Comparison of ENCODE assay signal across 10 cellular contexts in genomic region chr3:119675188-119675874, GRCh38. TPM values are rescaled to one million over a fixed set of nuclear protein-coding genes. Genes with fewer than 3 reads are reported as not detected.
DNase-seq lines count a peak whose midpoint lies in the region; ATAC-seq and TF ChIP-seq lines count a peak whose summit lies in the region.
"Had no signal": no experiment of that assay in that cellular context is flagged by ENCODE, and none has a peak within 500 bp of the region (broad histone marks: within the 10 kb centered on the region; RNA-seq: fewer than 3 reads in every experiment).

No MANE protein-coding gene starts in this region.

- peaks cover 39% of the 10 kb centered on the region for H3K4me1 Mint-ChIP-seq in activated CD8-positive, alpha-beta T cell treated with anti-CD3 and anti-CD28 coated beads, Interleukin-2, amount 10 ng/mL, durations not matched to agents 7 days and 5 days (ENCODE audit: low read depth)

- peak overlapping the region; percentile 89 to 98 (median 96) for H3K27ac ChIP-seq in heart right ventricle
- peak overlapping the region; percentile 93 for H3K27ac ChIP-seq in lower lobe of right lung
- H3K27ac ChIP-seq in transverse colon, result peak overlapping the region in 3 of 4 donors; percentile 92 to 96 (median 93)

- H3K4me1 ChIP-seq in heart right ventricle (peaks cover 3 to 51% (median 37%) of the 10 kb centered on the region in 9 donors), lower lobe of right lung (peaks cover 24% of the 10 kb centered on the region), transverse colon (peaks cover 0 to 19% (median 10%) of the 10 kb centered on the region in 4 donors)

- no peaks in the 10 kb centered on the region for H3K9me3 Mint-ChIP-seq in activated CD8-positive, alpha-beta T cell treated with anti-CD3 and anti-CD28 coated beads, Interleukin-2, amount 10 ng/mL, durations not matched to agents 7 days and 5 days (ENCODE audit: insufficient read depth)

- TF ChIP-seq EP300 in transverse colon (IDR thresholded peaks at IDR 0.05; ENCODE audit: low read depth), result no peak

- 50 to 68% methylated on average over 5 of the region's 5 CpGs for WGBS in heart right ventricle, 2 donors
- WGBS in transverse colon (ENCODE audit: low coverage in 1 of 2), 2 donors, result 70 to 71% methylated on average over 5 of the region's 5 CpGs

- TF ChIP-seq CTCF in heart right ventricle (IDR thresholded peaks at IDR 0.05) (no peak), lower lobe of right lung (IDR thresholded peaks at IDR 0.05) (no peak), transverse colon (IDR thresholded peaks at IDR 0.05) (no peak)

- H3K36me3 Mint-ChIP-seq in activated CD8-positive, alpha-beta T cell treated with anti-CD3 and anti-CD28 coated beads, Interleukin-2, amount 10 ng/mL, durations not matched to agents 7 days and 5 days (ENCODE audit: low read depth), result peaks cover 52% of the 10 kb centered on the region

- H3K36me3 ChIP-seq in heart right ventricle, result peaks cover 0 to 50% (median 17%) of the 10 kb centered on the region in 9 donors
- H3K36me3 ChIP-seq in lower lobe of right lung, result peaks cover 46% of the 10 kb centered on the region
- peaks cover 0 to 31% (median 0%) of the 10 kb centered on the region in 4 donors for H3K36me3 ChIP-seq in transverse colon

- intact Hi-C loops in heart right ventricle (cut with DNase I), result loop anchor here in 7 of 10 donors (2.0 to 10.0 kb wide), 11 partner anchors 78 to 401 kb away; partner anchors contain the start of genes PLA1A (in 2 of the 7), ADPRH (in 1 of the 7) and TIMMDC1 (in 1 of the 7)
- intact Hi-C loops in Right ventricle myocardium superior (cut with DNase I), result loop anchor here (5.0 kb wide), 2 partner anchors 78 to 398 kb away; partner anchors contain the start of gene PLA1A
- intact Hi-C loops in lower lobe of right lung (cut with DNase I), result no loop called here
- intact Hi-C loops in transverse colon (cut with DNase I; ENCODE audit: low total_unique reads), result no loop called here

- in situ Hi-C loops in transverse colon (cut with MboI; ENCODE audit: low pct_ligation_motif_present in 1 of 4, low pct_unique_long_range_greater_than_20kb in 1 of 4, low sequenced_read_pairs in 3 of 4), result loop anchor here in 3 of 4 donors (25.0 kb wide), 3 partner anchors 163 to 388 kb away; partner anchors contain the start of genes ARHGAP31 (in 1 of the 3) and TIMMDC1 (in 1 of the 3)

- POLR2A ChIA-PET in activated CD8-positive, alpha-beta T cell treated with anti-CD3 and anti-CD28 coated beads, Interleukin-2, amount 10 ng/mL, durations not matched to agents 7 days and 5 days (lab: Charles Lee), result interaction anchor here (1.2 to 3.0 kb wide), 4 partner anchors 116 to 212 kb away, joined by 3 to 20 read pairs (median 12); partner anchors contain the start of genes CD80, TIMMDC1 and TMEM39A

- no peak for TF ChIP-seq POLR2A in transverse colon (IDR thresholded peaks at IDR 0.05)

- DNase-seq in heart right ventricle (no peak), Right ventricle myocardium superior (no peak), lower lobe of right lung (no peak), transverse colon (no peak), DMS114 treated with DMSO at 0.1 percent for 48 hours (lab: John Stamatoyannopoulos, UW; ENCODE audit: unreplicated experiment) (no peak), EL (no peak)
- DNase-seq in activated CD8-positive, alpha-beta T cell treated with anti-CD3 and anti-CD28 coated beads, Interleukin-2, amount 10 ng/mL, durations not matched to agents 7 days and 5 days, result no peak
- DNase-seq: MG63, mucosa of descending colon had no signal

- CTCF ChIA-PET in activated CD8-positive, alpha-beta T cell treated with anti-CD3 and anti-CD28 coated beads, Interleukin-2, amount 10 ng/mL, durations not matched to agents 7 days and 5 days (lab: Charles Lee), result interaction anchor here (0.6 to 3.3 kb wide), 8 partner anchors 10 to 570 kb away, joined by 3 to 17 read pairs (median 4); partner anchors contain the start of gene TMEM39A

- ATAC-seq in heart right ventricle (no peak), Right ventricle myocardium superior (ENCODE audit: poor library complexity) (no peak), lower lobe of right lung (no peak), GM21360 (IDR thresholded peaks at IDR 0.05; ENCODE audit: unreplicated experiment) (no peak)
- no peak for ATAC-seq in activated CD8-positive, alpha-beta T cell treated with anti-CD3 and anti-CD28 coated beads, Interleukin-2, amount 10 ng/mL, durations not matched to agents 7 days and 5 days
- ATAC-seq: mucosa of descending colon had no signal

- H3K4me3 ChIP-seq in heart right ventricle, result peak overlapping the region in 7 of 10 donors; percentile 55 to 81 (median 72)
- H3K4me3 ChIP-seq in lower lobe of right lung, result peak overlapping the region; percentile 65
- H3K4me3 ChIP-seq in transverse colon, result no peak overlapping the region
- H3K4me3 ChIP-seq: mucosa of descending colon had no signal

- H3K4me3 Mint-ChIP-seq in activated CD8-positive, alpha-beta T cell treated with anti-CD3 and anti-CD28 coated beads, Interleukin-2, amount 10 ng/mL, durations not matched to agents 7 days and 5 days, result peak overlapping the region; percentile 96

- no peaks in the 10 kb centered on the region for H3K27me3 Mint-ChIP-seq in activated CD8-positive, alpha-beta T cell treated with anti-CD3 and anti-CD28 coated beads, Interleukin-2, amount 10 ng/mL, durations not matched to agents 7 days and 5 days (ENCODE audit: low read depth)

- H3K27ac Mint-ChIP-seq in activated CD8-positive, alpha-beta T cell treated with anti-CD3 and anti-CD28 coated beads, Interleukin-2, amount 10 ng/mL, durations not matched to agents 7 days and 5 days, result peak overlapping the region; percentile 1

- H3K27me3 ChIP-seq in heart right ventricle (no peaks in the 10 kb centered on the region), lower lobe of right lung (ENCODE audit: low read depth) (no peaks in the 10 kb centered on the region), transverse colon (no peaks in the 10 kb centered on the region)
- H3K27me3 ChIP-seq: MG63 had no signal

- H3K9me3 ChIP-seq in heart right ventricle (no peaks in the 10 kb centered on the region), lower lobe of right lung (no peaks in the 10 kb centered on the region), transverse colon (no peaks in the 10 kb centered on the region)
- H3K9me3 ChIP-seq: MG63, mucosa of descending colon had no signal

RNA-seq across cellular contexts. Expression of gene COX17, which starts 1.9 kb away (rescaled TPM):
- total RNA-seq in heart right ventricle (100 to 1,000 TPM in 6 of 10 donors, 10 to 100 TPM in 4; 76.2 to 175 (median 107) TPM), Right ventricle myocardium superior (168 TPM), lower lobe of right lung (54.4 TPM), transverse colon (10 to 100 TPM in 2 of 4 donors, 1 to 10 TPM in 2; 2.2 to 49.2 (median 24.2) TPM)
- 100 to 1,000 TPM; 228 to 733 TPM for polyA plus RNA-seq in heart right ventricle
- 10 to 100 TPM; 62.0 to 71.5 TPM for total RNA-seq in activated CD8-positive, alpha-beta T cell treated with anti-CD3 and anti-CD28 coated beads, Interleukin-2, amount 10 ng/mL, durations not matched to agents 7 days and 5 days

RNA-seq across cellular contexts. Expression of gene POPDC2, which starts 14.9 kb away (rescaled TPM):
- total RNA-seq in heart right ventricle (100 to 1,000 TPM; 598 to 928 (median 732) TPM), Right ventricle myocardium superior (538 TPM), lower lobe of right lung (1.5 TPM), transverse colon (10 to 100 TPM; 15.0 to 17.7 (median 15.6) TPM)
- 100 to 1,000 TPM; 351 to 805 TPM for polyA plus RNA-seq in heart right ventricle
- total RNA-seq in activated CD8-positive, alpha-beta T cell treated with anti-CD3 and anti-CD28 coated beads, Interleukin-2, amount 10 ng/mL, durations not matched to agents 7 days and 5 days, result 1 to 10 TPM; 3.3 to 4.8 TPM

RNA-seq across cellular contexts. Expression of gene CFAP91, which starts 27.5 kb away (rescaled TPM):
- total RNA-seq in heart right ventricle (under 1 TPM; 0.19 to 0.92 (median 0.49) TPM), Right ventricle myocardium superior (0.75 TPM), lower lobe of right lung (9.0 TPM), transverse colon (1 to 10 TPM in 2 of 4 donors, not detected in 2; 1.4 to 5.4 TPM)
- 1 to 10 TPM in 1 of 2 donors, under 1 TPM in 1; 0.25 to 1.6 TPM for polyA plus RNA-seq in heart right ventricle
- total RNA-seq in activated CD8-positive, alpha-beta T cell treated with anti-CD3 and anti-CD28 coated beads, Interleukin-2, amount 10 ng/mL, durations not matched to agents 7 days and 5 days, result not detected

Comparison
In these comparisons a context has a peak if more than half of its experiments do, and no peak if none do; other contexts are left out.
1. H3K4me3 ChIP-seq: peak in heart right ventricle (7 of 10) and lower lobe of right lung (single experiment); none in transverse colon (0 of 4).
2. RNA of gene POPDC2, which starts 14.9 kb away (total RNA-seq): 598 to 928 TPM in heart right ventricle and 538 TPM in Right ventricle myocardium superior (single experiment); 15.0 to 17.7 TPM in transverse colon, 3.3 to 4.8 TPM in activated CD8-positive, alpha-beta T cell treated with anti-CD3 and anti-CD28 coated beads, Interleukin-2, amount 10 ng/mL, durations not matched to agents 7 days and 5 days and 1.5 TPM in lower lobe of right lung (single experiment); every median in the first group is over 10 times any median in the second.
3. intact Hi-C loops: an anchor here in heart right ventricle (2.0 to 10.0 kb wide) and Right ventricle myocardium superior (5.0 kb wide); none called in lower lobe of right lung and transverse colon.
4. Peak in every context shown above with its lines, with median percentiles within 50 percentile points of each other: H3K27ac ChIP-seq.